Comparison of ENCODE assay signal across 1 cellular context in the genomic region with DNA sequence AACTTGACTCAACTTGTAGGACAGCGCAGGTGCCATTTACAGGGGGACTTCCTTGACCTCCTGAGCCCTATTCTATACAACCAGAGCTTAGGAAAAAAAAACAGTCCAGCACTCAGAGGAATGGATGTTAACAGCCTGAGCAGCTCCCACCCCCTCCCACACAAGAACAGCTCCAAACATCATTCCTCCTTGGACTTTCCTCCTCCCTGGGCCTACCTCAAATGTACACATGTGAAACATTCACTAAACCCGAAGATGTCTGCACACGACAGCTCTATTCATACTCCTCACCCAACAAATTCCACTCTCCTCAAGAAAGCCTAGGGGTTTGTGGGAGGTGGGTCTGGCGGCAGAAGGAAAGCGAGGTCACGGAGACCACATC.
TF ChIP-seq lines count a peak whose summit lies in the region.

No MANE protein-coding gene starts in this region.

TF ChIP-seq in HEK293, 187 proteins besides CTCF, POLR2A, EP300 and RAD21 (continued from another document):
- TF ChIP-seq, protein P1, sequence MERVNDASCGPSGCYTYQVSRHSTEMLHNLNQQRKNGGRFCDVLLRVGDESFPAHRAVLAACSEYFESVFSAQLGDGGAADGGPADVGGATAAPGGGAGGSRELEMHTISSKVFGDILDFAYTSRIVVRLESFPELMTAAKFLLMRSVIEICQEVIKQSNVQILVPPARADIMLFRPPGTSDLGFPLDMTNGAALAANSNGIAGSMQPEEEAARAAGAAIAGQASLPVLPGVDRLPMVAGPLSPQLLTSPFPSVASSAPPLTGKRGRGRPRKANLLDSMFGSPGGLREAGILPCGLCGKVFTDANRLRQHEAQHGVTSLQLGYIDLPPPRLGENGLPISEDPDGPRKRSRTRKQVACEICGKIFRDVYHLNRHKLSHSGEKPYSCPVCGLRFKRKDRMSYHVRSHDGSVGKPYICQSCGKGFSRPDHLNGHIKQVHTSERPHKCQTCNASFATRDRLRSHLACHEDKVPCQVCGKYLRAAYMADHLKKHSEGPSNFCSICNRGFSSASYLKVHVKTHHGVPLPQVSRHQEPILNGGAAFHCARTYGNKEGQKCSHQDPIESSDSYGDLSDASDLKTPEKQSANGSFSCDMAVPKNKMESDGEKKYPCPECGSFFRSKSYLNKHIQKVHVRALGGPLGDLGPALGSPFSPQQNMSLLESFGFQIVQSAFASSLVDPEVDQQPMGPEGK (tag by site-specific recombination; IDR thresholded peaks at IDR 0.05) = no peak
